ENCODE assay signal across 8 cellular contexts in genomic region chr10:69222157-69223027, GRCh38. TPM values are rescaled to one million over a fixed set of nuclear protein-coding genes. Genes with fewer than 3 reads are reported as not detected.
A peak's percentile ranks its signal among the peaks of the same experiment; 100 is the strongest.
DNase-seq lines count a peak whose midpoint lies in the region; ATAC-seq and TF ChIP-seq lines count a peak whose summit lies in the region.

No MANE protein-coding gene starts in this region.

- peak; percentile 88 for ATAC-seq in WTC11
- peak; percentile 92 for ATAC-seq in central memory CD8-positive, alpha-beta T cell (replicated peaks; ENCODE audit: extremely low read depth, poor library complexity, severe bottlenecking)

- DNase-seq in NCI-H345 treated with DMSO at 0.1 percent for 48 hours (lab: John Stamatoyannopoulos, UW; ENCODE audit: unreplicated experiment): peak; percentile 1
- no peak for DNase-seq in NCI-H345 (lab: John Stamatoyannopoulos, UW)
- peak; percentile 68 for DNase-seq in HCEC 1CT
- DNase-seq in LoVo (ENCODE audit: low spot score): peak; percentile 93
- peak; percentile 43 for DNase-seq in WTC11 (ENCODE audit: low spot score)
- DNase-seq in central memory CD8-positive, alpha-beta T cell (ENCODE audit: low spot score in 2 of 2): peak; percentile 28 to 44
- peak; percentile 28 for DNase-seq in medulla oblongata (ENCODE audit: extremely low spot score)
- DNase-seq in stimulated activated CD8-positive, alpha-beta memory T cell treated with anti-CD3 and anti-CD28 coated beads, Interleukin-7, amount 100 ng/mL, for 24 hours (ENCODE audit: low read depth): peak; percentile 43

- no peaks in the 10 kb centered on the region for H3K36me3 Mint-ChIP-seq in WTC11
- peaks cover 5% of the 10 kb centered on the region for H3K36me3 Mint-ChIP-seq in central memory CD8-positive, alpha-beta T cell (ENCODE audit: insufficient read depth)

- H3K27ac Mint-ChIP-seq in WTC11: no peak overlapping the region
- H3K27ac Mint-ChIP-seq in central memory CD8-positive, alpha-beta T cell (ENCODE audit: low read depth): peak overlapping the region; percentile 85

- H3K4me3 Mint-ChIP-seq in WTC11: no peak overlapping the region
- H3K4me3 Mint-ChIP-seq in central memory CD8-positive, alpha-beta T cell: peak overlapping the region; percentile 65

- CTCF ChIA-PET in WTC11 (lab: Charles Lee): interaction anchor here (0.6 to 1.1 kb wide), 15 partner anchors 8 to 395 kb away, joined by 3 to 7 read pairs (median 4); partner anchors contain the start of gene STOX1

- POLR2A ChIA-PET in WTC11 (lab: Charles Lee): no interaction called here

- no peaks in the 10 kb centered on the region for H3K27me3 Mint-ChIP-seq in WTC11 (ENCODE audit: low read depth)
- no peaks in the 10 kb centered on the region for H3K27me3 Mint-ChIP-seq in central memory CD8-positive, alpha-beta T cell

- H3K4me1 Mint-ChIP-seq in WTC11: peaks cover 16% of the 10 kb centered on the region
- peaks cover 51% of the 10 kb centered on the region for H3K4me1 Mint-ChIP-seq in central memory CD8-positive, alpha-beta T cell

- no peaks in the 10 kb centered on the region for H3K9me3 Mint-ChIP-seq in WTC11
- H3K9me3 Mint-ChIP-seq in central memory CD8-positive, alpha-beta T cell: no peaks in the 10 kb centered on the region

- 0 out of 2 replicates have a peak, but pooled peaks have one; percentile 4 for TF ChIP-seq CTCF in WTC11 (IDR thresholded peaks at IDR 0.05)

TF ChIP-seq in WTC11, 78 proteins besides CTCF, POLR2A, EP300 and RAD21:
- TF ChIP-seq GABPB1 (CRISPR knock-in tag; IDR thresholded peaks at IDR 0.05) (0 out of 2 replicates have a peak, but pooled peaks have one; percentile 11), EMX1 (CRISPR knock-in tag; IDR thresholded peaks at IDR 0.05) (0 out of 2 replicates have a peak, but pooled peaks have one; percentile 18), IRF1 (CRISPR knock-in tag; IDR thresholded peaks at IDR 0.05) (no peak), ZNF532 (CRISPR knock-in tag; IDR thresholded peaks at IDR 0.05; ENCODE audit: borderline replicate concordance) (0 out of 2 replicates have a peak, but pooled peaks have one; percentile 21)

RNA-seq across cellular contexts. Expression of gene HKDC1, which starts 2.3 kb away (rescaled TPM):
- total RNA-seq in WTC11 (2021): 0.09 TPM in 2 of 3 replicates, not detected in the other

RNA-seq across cellular contexts. Expression of gene SUPV3L1, which starts 42.4 kb away (rescaled TPM):
- 41.2 to 43.7 TPM (median 43.0 TPM) in 3 replicates for total RNA-seq in WTC11 (2021)

RNA-seq across cellular contexts. Expression of gene HK1, which starts 55.9 kb away (rescaled TPM):
- 218 to 220 TPM (median 219 TPM) in 3 replicates for total RNA-seq in WTC11 (2021)
